In the genomic region with DNA sequence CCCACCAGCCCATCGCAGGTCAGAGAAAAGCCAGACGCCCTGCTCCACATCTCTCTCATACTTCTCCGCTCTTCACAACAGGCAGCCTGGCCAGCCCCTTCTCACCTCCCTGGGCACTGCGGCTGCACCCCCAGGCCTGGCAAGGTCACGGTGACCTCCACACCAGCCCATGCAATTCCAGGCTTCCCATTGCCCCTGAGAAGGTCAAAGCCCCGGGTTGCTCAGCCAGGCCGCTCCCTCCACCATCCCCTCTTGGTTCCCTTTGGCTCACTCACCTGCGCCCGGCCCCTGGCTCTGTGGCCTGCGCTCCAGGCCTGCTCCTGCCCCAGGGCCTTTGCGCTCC, we compare ENCODE assay signal across 1 cellular context.
TF ChIP-seq lines count a peak whose summit lies in the region.

No MANE protein-coding gene starts in this region.

TF ChIP-seq in GM23338, 12 proteins besides CTCF, POLR2A, EP300 and RAD21 (continued from another document):
- TF ChIP-seq, protein P1, sequence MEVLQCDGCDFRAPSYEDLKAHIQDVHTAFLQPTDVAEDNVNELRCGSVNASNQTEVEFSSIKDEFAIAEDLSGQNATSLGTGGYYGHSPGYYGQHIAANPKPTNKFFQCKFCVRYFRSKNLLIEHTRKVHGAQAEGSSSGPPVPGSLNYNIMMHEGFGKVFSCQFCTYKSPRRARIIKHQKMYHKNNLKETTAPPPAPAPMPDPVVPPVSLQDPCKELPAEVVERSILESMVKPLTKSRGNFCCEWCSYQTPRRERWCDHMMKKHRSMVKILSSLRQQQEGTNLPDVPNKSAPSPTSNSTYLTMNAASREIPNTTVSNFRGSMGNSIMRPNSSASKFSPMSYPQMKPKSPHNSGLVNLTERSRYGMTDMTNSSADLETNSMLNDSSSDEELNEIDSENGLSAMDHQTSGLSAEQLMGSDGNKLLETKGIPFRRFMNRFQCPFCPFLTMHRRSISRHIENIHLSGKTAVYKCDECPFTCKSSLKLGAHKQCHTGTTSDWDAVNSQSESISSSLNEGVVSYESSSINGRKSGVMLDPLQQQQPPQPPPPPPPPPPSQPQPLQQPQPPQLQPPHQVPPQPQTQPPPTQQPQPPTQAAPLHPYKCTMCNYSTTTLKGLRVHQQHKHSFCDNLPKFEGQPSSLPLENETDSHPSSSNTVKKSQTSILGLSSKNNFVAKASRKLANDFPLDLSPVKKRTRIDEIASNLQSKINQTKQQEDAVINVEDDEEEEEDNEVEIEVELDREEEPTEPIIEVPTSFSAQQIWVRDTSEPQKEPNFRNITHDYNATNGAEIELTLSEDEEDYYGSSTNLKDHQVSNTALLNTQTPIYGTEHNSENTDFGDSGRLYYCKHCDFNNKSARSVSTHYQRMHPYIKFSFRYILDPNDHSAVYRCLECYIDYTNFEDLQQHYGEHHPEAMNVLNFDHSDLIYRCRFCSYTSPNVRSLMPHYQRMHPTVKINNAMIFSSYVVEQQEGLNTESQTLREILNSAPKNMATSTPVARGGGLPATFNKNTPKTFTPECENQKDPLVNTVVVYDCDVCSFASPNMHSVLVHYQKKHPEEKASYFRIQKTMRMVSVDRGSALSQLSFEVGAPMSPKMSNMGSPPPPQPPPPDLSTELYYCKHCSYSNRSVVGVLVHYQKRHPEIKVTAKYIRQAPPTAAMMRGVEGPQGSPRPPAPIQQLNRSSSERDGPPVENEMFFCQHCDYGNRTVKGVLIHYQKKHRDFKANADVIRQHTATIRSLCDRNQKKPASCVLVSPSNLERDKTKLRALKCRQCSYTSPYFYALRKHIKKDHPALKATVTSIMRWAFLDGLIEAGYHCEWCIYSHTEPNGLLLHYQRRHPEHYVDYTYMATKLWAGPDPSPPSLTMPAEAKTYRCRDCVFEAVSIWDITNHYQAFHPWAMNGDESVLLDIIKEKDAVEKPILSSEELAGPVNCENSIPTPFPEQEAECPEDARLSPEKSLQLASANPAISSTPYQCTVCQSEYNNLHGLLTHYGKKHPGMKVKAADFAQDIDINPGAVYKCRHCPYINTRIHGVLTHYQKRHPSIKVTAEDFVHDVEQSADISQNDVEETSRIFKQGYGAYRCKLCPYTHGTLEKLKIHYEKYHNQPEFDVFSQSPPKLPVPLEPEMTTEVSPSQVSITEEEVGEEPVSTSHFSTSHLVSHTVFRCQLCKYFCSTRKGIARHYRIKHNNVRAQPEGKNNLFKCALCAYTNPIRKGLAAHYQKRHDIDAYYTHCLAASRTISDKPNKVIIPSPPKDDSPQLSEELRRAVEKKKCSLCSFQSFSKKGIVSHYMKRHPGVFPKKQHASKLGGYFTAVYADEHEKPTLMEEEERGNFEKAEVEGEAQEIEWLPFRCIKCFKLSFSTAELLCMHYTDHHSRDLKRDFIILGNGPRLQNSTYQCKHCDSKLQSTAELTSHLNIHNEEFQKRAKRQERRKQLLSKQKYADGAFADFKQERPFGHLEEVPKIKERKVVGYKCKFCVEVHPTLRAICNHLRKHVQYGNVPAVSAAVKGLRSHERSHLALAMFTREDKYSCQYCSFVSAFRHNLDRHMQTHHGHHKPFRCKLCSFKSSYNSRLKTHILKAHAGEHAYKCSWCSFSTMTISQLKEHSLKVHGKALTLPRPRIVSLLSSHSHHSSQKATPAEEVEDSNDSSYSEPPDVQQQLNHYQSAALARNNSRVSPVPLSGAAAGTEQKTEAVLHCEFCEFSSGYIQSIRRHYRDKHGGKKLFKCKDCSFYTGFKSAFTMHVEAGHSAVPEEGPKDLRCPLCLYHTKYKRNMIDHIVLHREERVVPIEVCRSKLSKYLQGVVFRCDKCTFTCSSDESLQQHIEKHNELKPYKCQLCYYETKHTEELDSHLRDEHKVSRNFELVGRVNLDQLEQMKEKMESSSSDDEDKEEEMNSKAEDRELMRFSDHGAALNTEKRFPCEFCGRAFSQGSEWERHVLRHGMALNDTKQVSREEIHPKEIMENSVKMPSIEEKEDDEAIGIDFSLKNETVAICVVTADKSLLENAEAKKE (CRISPR knock-in tag; IDR thresholded peaks at IDR 0.05), result no peak
- TF ChIP-seq, protein P2, sequence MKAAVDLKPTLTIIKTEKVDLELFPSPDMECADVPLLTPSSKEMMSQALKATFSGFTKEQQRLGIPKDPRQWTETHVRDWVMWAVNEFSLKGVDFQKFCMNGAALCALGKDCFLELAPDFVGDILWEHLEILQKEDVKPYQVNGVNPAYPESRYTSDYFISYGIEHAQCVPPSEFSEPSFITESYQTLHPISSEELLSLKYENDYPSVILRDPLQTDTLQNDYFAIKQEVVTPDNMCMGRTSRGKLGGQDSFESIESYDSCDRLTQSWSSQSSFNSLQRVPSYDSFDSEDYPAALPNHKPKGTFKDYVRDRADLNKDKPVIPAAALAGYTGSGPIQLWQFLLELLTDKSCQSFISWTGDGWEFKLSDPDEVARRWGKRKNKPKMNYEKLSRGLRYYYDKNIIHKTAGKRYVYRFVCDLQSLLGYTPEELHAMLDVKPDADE (IDR thresholded peaks at IDR 0.05), result no peak
- no peak for TF ChIP-seq POLR2AphosphoS5 (IDR thresholded peaks at IDR 0.05; ENCODE audit: low read depth)
- TF ChIP-seq, protein P3, sequence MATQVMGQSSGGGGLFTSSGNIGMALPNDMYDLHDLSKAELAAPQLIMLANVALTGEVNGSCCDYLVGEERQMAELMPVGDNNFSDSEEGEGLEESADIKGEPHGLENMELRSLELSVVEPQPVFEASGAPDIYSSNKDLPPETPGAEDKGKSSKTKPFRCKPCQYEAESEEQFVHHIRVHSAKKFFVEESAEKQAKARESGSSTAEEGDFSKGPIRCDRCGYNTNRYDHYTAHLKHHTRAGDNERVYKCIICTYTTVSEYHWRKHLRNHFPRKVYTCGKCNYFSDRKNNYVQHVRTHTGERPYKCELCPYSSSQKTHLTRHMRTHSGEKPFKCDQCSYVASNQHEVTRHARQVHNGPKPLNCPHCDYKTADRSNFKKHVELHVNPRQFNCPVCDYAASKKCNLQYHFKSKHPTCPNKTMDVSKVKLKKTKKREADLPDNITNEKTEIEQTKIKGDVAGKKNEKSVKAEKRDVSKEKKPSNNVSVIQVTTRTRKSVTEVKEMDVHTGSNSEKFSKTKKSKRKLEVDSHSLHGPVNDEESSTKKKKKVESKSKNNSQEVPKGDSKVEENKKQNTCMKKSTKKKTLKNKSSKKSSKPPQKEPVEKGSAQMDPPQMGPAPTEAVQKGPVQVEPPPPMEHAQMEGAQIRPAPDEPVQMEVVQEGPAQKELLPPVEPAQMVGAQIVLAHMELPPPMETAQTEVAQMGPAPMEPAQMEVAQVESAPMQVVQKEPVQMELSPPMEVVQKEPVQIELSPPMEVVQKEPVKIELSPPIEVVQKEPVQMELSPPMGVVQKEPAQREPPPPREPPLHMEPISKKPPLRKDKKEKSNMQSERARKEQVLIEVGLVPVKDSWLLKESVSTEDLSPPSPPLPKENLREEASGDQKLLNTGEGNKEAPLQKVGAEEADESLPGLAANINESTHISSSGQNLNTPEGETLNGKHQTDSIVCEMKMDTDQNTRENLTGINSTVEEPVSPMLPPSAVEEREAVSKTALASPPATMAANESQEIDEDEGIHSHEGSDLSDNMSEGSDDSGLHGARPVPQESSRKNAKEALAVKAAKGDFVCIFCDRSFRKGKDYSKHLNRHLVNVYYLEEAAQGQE (IDR thresholded peaks at IDR 0.05; ENCODE audit: unreplicated experiment), result no peak
